ENCODE assay signal across 8 cellular contexts in genomic region chr13:77329133-77330008, GRCh38. TPM values are rescaled to one million over a fixed set of nuclear protein-coding genes. Genes with fewer than 3 reads are reported as not detected.
DNase-seq lines count a peak whose midpoint lies in the region; ATAC-seq, FAIRE-seq and TF ChIP-seq lines count a peak whose summit lies in the region.

No MANE protein-coding gene starts in this region.

- no peaks in the 10 kb centered on the region for H4K20me1 ChIP-seq in keratinocyte (ENCODE audit: control insufficient read depth, extremely low read depth, insufficient read depth, low read length)

- peaks cover 24% of the 10 kb centered on the region for H3K79me2 ChIP-seq in keratinocyte (ENCODE audit: control insufficient read depth, insufficient read depth, low read length)

- H3K9me1 ChIP-seq in keratinocyte (ENCODE audit: control insufficient read depth, extremely low read depth, insufficient read depth, low read length), result no peaks in the 10 kb centered on the region

- peak; percentile 75 for FAIRE-seq in keratinocyte (lab: Jason Lieb, UNC)

- H2AFZ ChIP-seq in keratinocyte (ENCODE audit: control insufficient read depth, low read length), result peak overlapping the region; percentile 100

- H3K4me2 ChIP-seq in keratinocyte (ENCODE audit: control insufficient read depth, extremely low read depth, insufficient read depth, low read depth, low read length), result peak overlapping the region; percentile 95

- H3K36me3 ChIP-seq in keratinocyte (ENCODE audit: control insufficient read depth in 2 of 2, extremely low read depth in 1 of 2, insufficient read depth in 2 of 2, low read length in 2 of 2), result no peaks in the 10 kb centered on the region

- dilution Hi-C loops in keratinocyte (cut with MboI; ENCODE audit: extremely low pct_ligation_motif_present, low sequenced_read_pairs), result no loop called here

- no peaks in the 10 kb centered on the region for H3K9me3 ChIP-seq in keratinocyte (ENCODE audit: control insufficient read depth, low read depth, low read length)

- TF ChIP-seq CTCF in AG10803 (conservative IDR thresholded peaks at IDR 0.05; ENCODE audit: low read length), result no peak
- no peak for TF ChIP-seq CTCF in keratinocyte (optimal IDR thresholded peaks at IDR 0.05 in 1 of 3, IDR thresholded peaks at IDR 0.05 in 1 of 3, conservative IDR thresholded peaks at IDR 0.05 in 1 of 3; ENCODE audit: extremely low read depth in 1 of 3, insufficient read depth in 2 of 3, low read length in 3 of 3)

- ATAC-seq in GM19035 (IDR thresholded peaks at IDR 0.05; ENCODE audit: unreplicated experiment), result peak; percentile 57
- ATAC-seq in HG03342 (IDR thresholded peaks at IDR 0.05; ENCODE audit: unreplicated experiment), result peak; percentile 63

- peaks cover 28% of the 10 kb centered on the region for H3K4me1 ChIP-seq in keratinocyte (ENCODE audit: control insufficient read depth, extremely low read depth, insufficient read depth, low read length)

- H3K27ac ChIP-seq in keratinocyte (ENCODE audit: control insufficient read depth, insufficient read depth, low read length), result peak overlapping the region; percentile 65

- DNase-seq in AG10803 (ENCODE audit: low read depth) (peak; percentile 98), NCI-H345 treated with DMSO at 0.1 percent for 48 hours (lab: John Stamatoyannopoulos, UW; ENCODE audit: unreplicated experiment) (peak; percentile 92), cerebellar cortex (ENCODE audit: low spot score) (peak; percentile 97), keratinocyte (ENCODE audit: low read depth, low spot score) (peak; percentile 77)
- DNase-seq in activated CD4-positive, CD25-positive, alpha-beta regulatory T cell treated with anti-CD3 and anti-CD28 coated beads, Interleukin-2, amount 50 U/mL, for 16 hours (ENCODE audit: low read depth, low spot score), result peak; percentile 81
- peak; percentile 82 to 87 (median 87) for DNase-seq in stimulated activated CD4-positive, alpha-beta T cell treated with anti-CD3 and anti-CD28 coated beads, Interleukin-12 subunit alpha, Interleukin-12 subunit beta, amount 100 ng/mL, for 48 hours (ENCODE audit: low read depth in 2 of 3, low spot score in 1 of 3)

- H3K9ac ChIP-seq in keratinocyte (ENCODE audit: control insufficient read depth, extremely low read depth, insufficient read depth, low read length), result peak overlapping the region; percentile 80

- peak overlapping the region; percentile 87 for H3K4me3 ChIP-seq in AG10803 (ENCODE audit: low read length)
- H3K4me3 ChIP-seq in keratinocyte (ENCODE audit: control insufficient read depth in 2 of 3, extremely low read depth in 1 of 3, insufficient read depth in 2 of 3, low read depth in 1 of 3, low read length in 3 of 3), result peak overlapping the region; percentile 84 to 94 (median 92)

- H3K27me3 ChIP-seq in keratinocyte (ENCODE audit: control insufficient read depth, extremely low read depth, insufficient read depth, low read length), result no peaks in the 10 kb centered on the region

RNA-seq across cellular contexts. Expression of gene MYCBP2, which starts 2.5 kb away (rescaled TPM):
- polyA plus RNA-seq in keratinocyte, result 31.3 to 43.8 TPM (median 34.8 TPM) in 3 replicates
- 46.7 TPM for polyA plus RNA-seq in keratinocyte (2011; ENCODE audit: low read depth)
- 22.6 and 30.3 TPM in 2 replicates for polyA plus RNA-seq in keratinocyte (2011; cell fraction: cytosol; rRNA removed)
- 87.7 and 116 TPM in 2 replicates for polyA plus RNA-seq in keratinocyte (2011; cell fraction: nucleus; rRNA removed)
- 37.3 and 39.7 TPM in 2 replicates for polyA plus RNA-seq in keratinocyte (2012; ENCODE audit: low replicate concordance)
- polyA minus RNA-seq in keratinocyte, result 45.7 to 129 TPM (median 73.1 TPM) in 3 replicates
- polyA minus RNA-seq in keratinocyte (2011; cell fraction: cytosol; rRNA and poly(A)+ RNA removed), result 32.6 TPM
- 144 and 260 TPM in 2 replicates for polyA minus RNA-seq in keratinocyte (2011; cell fraction: nucleus; rRNA and poly(A)+ RNA removed)

Comparison
In these comparisons a context has a peak if more than half of its experiments do, and no peak if none do; other contexts are left out.
1. Peak in every context shown above with its lines: DNase-seq, ATAC-seq, H3K4me3 ChIP-seq and H3K27ac ChIP-seq.